ENCODE assay signal across 18 cellular contexts in the genomic region with DNA sequence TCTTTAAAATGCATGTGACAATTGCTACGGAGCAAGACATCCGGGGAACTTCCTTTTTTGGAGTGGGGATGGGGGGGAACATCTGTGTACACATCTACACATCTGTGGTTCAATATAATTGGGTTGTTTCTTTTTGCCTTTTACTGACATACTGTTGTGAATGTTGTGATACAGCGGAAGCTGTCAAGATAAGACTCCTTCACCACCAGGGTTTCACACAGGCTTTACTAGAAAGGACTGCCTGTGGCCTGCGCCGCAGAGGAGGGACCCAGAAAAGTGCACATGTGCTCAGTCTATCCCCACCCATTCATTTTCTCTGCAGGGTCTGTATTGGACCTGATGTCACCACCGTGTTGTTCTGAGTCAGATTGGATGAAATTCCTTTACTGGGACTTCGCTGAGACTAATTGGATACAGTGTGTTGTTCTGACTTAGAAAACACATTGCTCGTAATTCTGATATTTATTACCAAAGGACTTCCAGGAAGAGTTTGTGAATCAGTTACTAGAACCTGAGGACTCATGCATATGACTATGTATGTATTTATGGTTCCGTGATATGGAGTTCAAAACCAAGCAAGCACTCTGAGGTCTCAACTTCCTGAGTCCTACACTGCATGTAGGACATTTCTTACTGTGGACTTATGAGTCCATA.
A peak's percentile ranks its signal among the peaks of the same experiment; 100 is the strongest.
DNase-seq lines count a peak whose midpoint lies in the region; ATAC-seq and TF ChIP-seq lines count a peak whose summit lies in the region.
"Had no signal": no experiment of that assay in that cellular context is flagged by ENCODE, and none has a peak within 500 bp of the region (broad histone marks: within the 10 kb centered on the region; RNA-seq: fewer than 3 reads in every experiment).

No MANE protein-coding gene starts in this region.

- H3K27ac ChIP-seq in CD4-positive, CD25-positive, alpha-beta regulatory T cell (ENCODE audit: insufficient read depth, low read length, poor library complexity, severe bottlenecking), result no peak overlapping the region
- H3K27ac ChIP-seq in fibroblast of lung (ENCODE audit: insufficient read depth, low read length), result peak overlapping the region; percentile 60
- H3K27ac ChIP-seq: Peyer's patch, sigmoid colon had no signal

- no peaks in the 10 kb centered on the region for H3K36me3 Mint-ChIP-seq in CD4-positive, CD25-positive, alpha-beta regulatory T cell

- peak; percentile 75 to 81 for ATAC-seq in CD4-positive, CD25-positive, alpha-beta regulatory T cell (ENCODE audit: low read depth in 2 of 2)
- ATAC-seq in GM18505 (IDR thresholded peaks at IDR 0.05; ENCODE audit: unreplicated experiment) (no peak), GM19324 (IDR thresholded peaks at IDR 0.05; ENCODE audit: low FRiP score, unreplicated experiment) (no peak)

- no peak for TF ChIP-seq POLR2A in GM18505 (IDR thresholded peaks at IDR 0.05; ENCODE audit: borderline replicate concordance, extremely low read depth, insufficient read depth, insufficient read length)

- H3K27me3 ChIP-seq in CD4-positive, CD25-positive, alpha-beta regulatory T cell (ENCODE audit: control insufficient read depth, insufficient read depth, low read length), result no peaks in the 10 kb centered on the region
- H3K27me3 ChIP-seq in fibroblast of lung (ENCODE audit: control insufficient read depth, insufficient read depth, low read length), result no peaks in the 10 kb centered on the region
- H3K27me3 ChIP-seq: Peyer's patch, sigmoid colon had no signal

- no peaks in the 10 kb centered on the region for H4K20me1 ChIP-seq in fibroblast of lung (ENCODE audit: control insufficient read depth, extremely low read depth, insufficient read depth, low read length)

- H3K9me3 ChIP-seq in CD4-positive, CD25-positive, alpha-beta regulatory T cell (ENCODE audit: control insufficient read depth in 2 of 2, low read length in 2 of 2), result no peaks in the 10 kb centered on the region
- H3K9me3 ChIP-seq in fibroblast of lung (ENCODE audit: control insufficient read depth, insufficient read depth, low read depth, low read length), result no peaks in the 10 kb centered on the region
- H3K9me3 ChIP-seq: Caco-2, sigmoid colon had no signal

- H3K27ac Mint-ChIP-seq in CD4-positive, CD25-positive, alpha-beta regulatory T cell, result peak overlapping the region in 2 of 3 donors; percentile 45 to 57
- H3K27ac Mint-ChIP-seq: nephron progenitor cell had no signal

- H3K4me2 ChIP-seq in fibroblast of lung (ENCODE audit: extremely low read depth, insufficient read depth, low read length), result no peak overlapping the region

- H3K4me3 ChIP-seq in CD4-positive, CD25-positive, alpha-beta regulatory T cell (ENCODE audit: low read depth, low read length), result no peak overlapping the region
- H3K4me3 ChIP-seq in fibroblast of lung (replicated peaks in 1 of 4; ENCODE audit: control extremely low read depth in 1 of 4, insufficient read depth in 1 of 4, low read depth in 3 of 4, low read length in 4 of 4), result no peak overlapping the region
- H3K4me3 ChIP-seq: Peyer's patch, sigmoid colon had no signal

- H3K27me3 Mint-ChIP-seq in CD4-positive, CD25-positive, alpha-beta regulatory T cell, result no peaks in the 10 kb centered on the region

- H3K4me1 ChIP-seq in CD4-positive, CD25-positive, alpha-beta regulatory T cell (ENCODE audit: control insufficient read depth, insufficient read depth, low read length, poor library complexity, severe bottlenecking), result no peaks in the 10 kb centered on the region
- peaks cover 15% of the 10 kb centered on the region for H3K4me1 ChIP-seq in fibroblast of lung (ENCODE audit: control insufficient read depth, extremely low read depth, insufficient read depth, low read length)
- H3K4me1 ChIP-seq: sigmoid colon had no signal

- H3K9me3 Mint-ChIP-seq in CD4-positive, CD25-positive, alpha-beta regulatory T cell, result peaks cover 0 to 13% (median 5%) of the 10 kb centered on the region in 7 donors

- peak; percentile 61 for DNase-seq in AG08395 (ENCODE audit: low spot score)
- DNase-seq in CD4-positive, CD25-positive, alpha-beta regulatory T cell, result peak in 2 of 3 donors; percentile 5 to 68
- DNase-seq in T1000 (lab: John Stamatoyannopoulos, UW), result peak; percentile 15
- DNase-seq in fibroblast of lung (ENCODE audit: low read depth in 2 of 2), result peak in 1 of 2 donors; percentile 82
- DNase-seq in NK-92 treated with Interleukin-12 subunit alpha and Interleukin-12 subunit beta, amount 100 ng/mL, for 24 hours (lab: John Stamatoyannopoulos, UW), result no peak
- no peak for DNase-seq in stimulated activated CD4-positive, alpha-beta T cell treated with anti-CD3 and anti-CD28 coated beads, Interleukin-12 subunit alpha, Interleukin-12 subunit beta, amount 100 ng/mL, for 4 hours
- DNase-seq: activated CD8-positive, alpha-beta memory T cell treated with anti-CD3 and anti-CD28 coated beads, Interleukin-2, amount 50 U/mL, for 4 hours; amygdala; Caco-2; glutamatergic neuron; NCI-H1092; NCI-H510A; nephron progenitor cell; Peyer's patch; sigmoid colon; substantia nigra had no signal

- no peak for TF ChIP-seq CTCF in fibroblast of lung (conservative IDR thresholded peaks at IDR 0.05 in 1 of 2, IDR thresholded peaks at IDR 0.05 in 1 of 2; ENCODE audit: low read depth in 1 of 2, low read length in 2 of 2)

- no peaks in the 10 kb centered on the region for H3K79me2 ChIP-seq in fibroblast of lung (ENCODE audit: control insufficient read depth, insufficient read depth, low read length)

- H3K4me1 Mint-ChIP-seq in CD4-positive, CD25-positive, alpha-beta regulatory T cell, result peaks cover 0 to 19% (median 7%) of the 10 kb centered on the region in 4 donors

- no peak overlapping the region for H3K9ac ChIP-seq in fibroblast of lung (ENCODE audit: insufficient read depth, low read length)

- peak overlapping the region in 1 of 4 donors; percentile 3 for H3K4me3 Mint-ChIP-seq in CD4-positive, CD25-positive, alpha-beta regulatory T cell
- H3K4me3 Mint-ChIP-seq: nephron progenitor cell had no signal

- H3K36me3 ChIP-seq in CD4-positive, CD25-positive, alpha-beta regulatory T cell (ENCODE audit: control insufficient read depth, insufficient read depth, low read length), result no peaks in the 10 kb centered on the region
- H3K36me3 ChIP-seq in fibroblast of lung (ENCODE audit: control insufficient read depth, insufficient read depth, low read length), result no peaks in the 10 kb centered on the region
- H3K36me3 ChIP-seq: Peyer's patch, sigmoid colon had no signal

- peak overlapping the region; percentile 16 for H2AFZ ChIP-seq in fibroblast of lung (ENCODE audit: low read length)

Comparison
In these comparisons a context has a peak if more than half of its experiments do, and no peak if none do; other contexts are left out.
1. DNase-seq: peak in AG08395 (single experiment), CD4-positive, CD25-positive, alpha-beta regulatory T cell (2 of 3) and T1000 (single experiment); none in NK-92 treated with Interleukin-12 subunit alpha and Interleukin-12 subunit beta, amount 100 ng/mL, for 24 hours (single experiment) and stimulated activated CD4-positive, alpha-beta T cell treated with anti-CD3 and anti-CD28 coated beads, Interleukin-12 subunit alpha, Interleukin-12 subunit beta, amount 100 ng/mL, for 4 hours (single experiment).
2. ATAC-seq: peak in CD4-positive, CD25-positive, alpha-beta regulatory T cell (2 of 2); none in GM18505 (single experiment) and GM19324 (single experiment).